9 cellular contexts compared by ENCODE assay signal in the genomic region with DNA sequence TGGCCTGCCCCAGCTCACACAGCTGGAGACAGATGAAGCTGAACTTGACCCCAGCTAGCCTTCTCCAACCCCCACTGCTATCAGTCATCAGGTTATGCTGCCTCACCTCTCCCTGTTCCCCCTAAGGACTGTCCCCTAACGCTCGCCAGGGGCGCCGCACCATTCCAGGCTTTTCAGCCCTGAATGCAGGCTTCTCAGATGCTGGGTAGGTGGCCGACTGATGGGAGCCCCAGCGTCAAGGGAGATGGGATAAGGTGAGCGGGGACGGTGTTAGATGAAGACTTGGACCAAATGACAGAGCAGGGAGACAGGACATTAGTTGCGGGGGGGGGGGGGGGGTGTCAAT. TPM values are rescaled to one million over a fixed set of nuclear protein-coding genes. Genes with fewer than 3 reads are reported as not detected.
DNase-seq lines count a peak whose midpoint lies in the region; FAIRE-seq and TF ChIP-seq lines count a peak whose summit lies in the region.
"Had no signal": no experiment of that assay in that cellular context is flagged by ENCODE, and none has a peak within 500 bp of the region (broad histone marks: within the 10 kb centered on the region; RNA-seq: fewer than 3 reads in every experiment).

No MANE protein-coding gene starts in this region.

- no peaks in the 10 kb centered on the region for H3K9me3 ChIP-seq in effector memory CD4-positive, alpha-beta T cell (ENCODE audit: control insufficient read depth, low read length)
- H3K9me3 ChIP-seq: pancreas, thyroid gland had no signal

- TF ChIP-seq CTCF in LNCaP clone FGC (IDR thresholded peaks at IDR 0.05; ENCODE audit: control insufficient read depth, extremely low read depth, insufficient read depth), result no peak

- H3K4me1 ChIP-seq in effector memory CD4-positive, alpha-beta T cell (ENCODE audit: control insufficient read depth, insufficient read depth, low read length, poor library complexity, severe bottlenecking), result no peaks in the 10 kb centered on the region
- H3K4me1 ChIP-seq: pancreas had no signal

- FAIRE-seq in RCC 7860 (lab: Jason Lieb, UNC), result no peak

- peak overlapping the region; percentile 46; the same call in 1 of the 2 replicates for H3K4me3 ChIP-seq in LNCaP clone FGC (ENCODE audit: low read depth, low read length)
- H3K4me3 ChIP-seq in effector memory CD4-positive, alpha-beta T cell (ENCODE audit: insufficient read depth, low read depth, low read length, poor library complexity, severe bottlenecking), result peak overlapping the region; percentile 28

- no peaks in the 10 kb centered on the region for H3K27me3 ChIP-seq in effector memory CD4-positive, alpha-beta T cell (replicated peaks; ENCODE audit: control insufficient read depth, insufficient read depth, low read length, poor library complexity, severe bottlenecking)
- H3K27me3 ChIP-seq: pancreas, thyroid gland had no signal

- DNase-seq in ELR (ENCODE audit: low read depth) (peak; percentile 5), LNCaP clone FGC (ENCODE audit: low read depth) (no peak), posterior vena cava (ENCODE audit: low spot score) (peak; percentile 68), RCC 7860 (ENCODE audit: low spot score) (no peak), ureter (ENCODE audit: low spot score) (no peak)
- DNase-seq in effector memory CD4-positive, alpha-beta T cell, result no peak
- no peak for DNase-seq in activated CD4-positive, CD25-positive, alpha-beta regulatory T cell treated with anti-CD3 and anti-CD28 coated beads, Interleukin-2, amount 50 U/mL, for 72 hours

- no peak overlapping the region for H3K27ac ChIP-seq in effector memory CD4-positive, alpha-beta T cell (ENCODE audit: insufficient read depth, low read length, poor library complexity, severe bottlenecking)
- H3K27ac ChIP-seq: pancreas, thyroid gland had no signal

- intact Hi-C loops in posterior vena cava (cut with DNase I), result no loop called here

- H3K36me3 ChIP-seq in effector memory CD4-positive, alpha-beta T cell (ENCODE audit: control insufficient read depth, insufficient read depth, low read length), result no peaks in the 10 kb centered on the region
- H3K36me3 ChIP-seq: pancreas, thyroid gland had no signal

RNA-seq across cellular contexts. Expression of a gene that starts 15.8 kb away (rescaled TPM):
- not detected for total RNA-seq in posterior vena cava
- total RNA-seq in ureter, result not detected
- total RNA-seq: pancreas, thyroid gland had no signal

Comparison
In these comparisons a context has a peak if more than half of its experiments do, and no peak if none do; other contexts are left out.
1. DNase-seq: peak in ELR (single experiment) and posterior vena cava (single experiment); none in LNCaP clone FGC (single experiment), effector memory CD4-positive, alpha-beta T cell (0 of 3), RCC 7860 (single experiment), activated CD4-positive, CD25-positive, alpha-beta regulatory T cell treated with anti-CD3 and anti-CD28 coated beads, Interleukin-2, amount 50 U/mL, for 72 hours (single experiment) and ureter (single experiment).